36 cellular contexts compared by ENCODE assay signal in the genomic region with DNA sequence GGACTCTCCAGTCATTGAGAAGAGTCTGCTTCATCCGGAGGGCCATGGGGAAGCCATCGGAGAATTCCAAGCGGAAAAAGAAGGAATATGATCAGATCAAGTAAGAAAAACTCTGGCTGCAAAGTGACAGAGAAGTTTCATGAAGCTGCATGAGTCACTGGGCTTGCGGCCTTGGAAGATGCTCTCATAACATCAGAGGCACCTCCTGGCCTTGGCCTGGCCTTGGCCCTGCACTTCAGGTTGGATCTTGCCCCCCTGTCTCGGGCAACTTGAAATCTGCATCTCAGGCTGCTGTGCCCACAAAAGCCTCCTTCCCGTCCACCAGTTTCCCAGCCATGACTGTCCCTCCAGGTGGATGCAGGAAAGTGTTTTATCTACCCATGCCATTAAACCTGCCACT.
"Had no signal": no experiment of that assay in that cellular context is flagged by ENCODE, and none has a peak within 500 bp of the region (broad histone marks: within the 10 kb centered on the region; RNA-seq: fewer than 3 reads in every experiment).

No MANE protein-coding gene starts in this region.

- H3K27ac Mint-ChIP-seq: activated naive CD4-positive, alpha-beta T cell treated with anti-CD3 and anti-CD28 coated beads for 36 hours; activated naive CD4-positive, alpha-beta T cell treated with anti-CD3 and anti-CD28 coated beads, Interleukin-2, amount 50 U/mL, for 24 hours; activated naive CD4-positive, alpha-beta T cell treated with anti-CD3 and anti-CD28 coated beads, Interleukin-2, amount 50 U/mL, for 72 hours; activated naive CD8-positive, alpha-beta T cell; activated naive CD8-positive, alpha-beta T cell treated with anti-CD3 and anti-CD28 coated beads for 36 hours; activated naive CD8-positive, alpha-beta T cell treated with anti-CD3 and anti-CD28 coated beads, Interleukin-2, amount 10 ng/mL, durations not matched to agents 7 days and 5 days; activated naive CD8-positive, alpha-beta T cell treated with anti-CD3 and anti-CD28 coated beads, Interleukin-2, amount 50 U/mL, for 24 hours; activated T-cell treated with anti-CD3 and anti-CD28 coated beads, Interleukin-2, amount 50 U/mL, for 24 hours; activated T-cell treated with anti-CD3 and anti-CD28 coated beads, Interleukin-2, amount 50 U/mL, for 72 hours; activated T-helper 1 cell treated with anti-CD3 and anti-CD28 coated beads, Interleukin-12 subunit alpha, Interleukin-12 subunit beta, Interleukin-2, Interleukin-4 antibody, amounts not matched to agents 30 ng/mL and 10 ng/mL and 1 ng/mL, durations not matched to agents 14 hours and 24 hours and 36 hours; activated T-helper 17 cell treated with anti-CD3 and anti-CD28 coated beads, Interleukin-2, amount 50 U/mL, for 72 hours; activated T-helper 2 cell treated with anti-CD3 and anti-CD28 coated beads, Interferon-gamma antibody, Interleukin-2, Interleukin-4, amounts not matched to agents 10 μg/mL and 5 μg/mL and 100 μg/mL, durations not matched to agents 14 hours and 24 hours and 36 hours had no signal

- H3K4me1 ChIP-seq: ascending aorta, body of pancreas, breast epithelium had no signal

- ATAC-seq: activated naive CD4-positive, alpha-beta T cell treated with anti-CD3 and anti-CD28 coated beads, Interleukin-2, amount 50 U/mL, for 72 hours; activated naive CD8-positive, alpha-beta T cell treated with anti-CD3 and anti-CD28 coated beads, Interleukin-2, amount 50 U/mL, for 24 hours; activated T-cell treated with anti-CD3 and anti-CD28 coated beads, Interleukin-2, amount 50 U/mL, for 4 hours; activated T-cell treated with anti-CD3 and anti-CD28 coated beads, Interleukin-2, amount 50 U/mL, for 72 hours; activated T-helper 17 cell treated with anti-CD3 and anti-CD28 coated beads, Interleukin-2, amount 50 U/mL, for 72 hours; body of pancreas had no signal

- H3K36me3 ChIP-seq: ascending aorta, brain microvascular endothelial cell, breast epithelium, cardiac muscle cell had no signal

- H3K27me3 ChIP-seq: ascending aorta, body of pancreas, brain microvascular endothelial cell, cardiac muscle cell had no signal

- DNase-seq: activated effector memory CD4-positive, alpha-beta T cell treated with anti-CD3 and anti-CD28 coated beads, Interleukin-2, amount 50 U/mL, for 16 hours; activated effector memory CD4-positive, alpha-beta T cell treated with Interleukin-2 at 50 U/mL for 16 hours; activated gamma-delta T cell; activated gamma-delta T cell treated with Interleukin-2 at 50 U/mL for 16 hours; activated naive CD4-positive, alpha-beta T cell; activated naive CD4-positive, alpha-beta T cell treated with anti-CD3 and anti-CD28 coated beads for 36 hours; activated naive CD4-positive, alpha-beta T cell treated with anti-CD3 and anti-CD28 coated beads, Interleukin-2, amount 10 ng/mL, durations not matched to agents 7 days and 5 days; activated naive CD4-positive, alpha-beta T cell treated with anti-CD3 and anti-CD28 coated beads, Interleukin-2, amount 50 U/mL, for 16 hours; activated naive CD4-positive, alpha-beta T cell treated with Interleukin-2 at 50 U/mL for 16 hours; activated naive CD8-positive, alpha-beta T cell treated with anti-CD3 and anti-CD28 coated beads for 36 hours; activated naive CD8-positive, alpha-beta T cell treated with anti-CD3 and anti-CD28 coated beads, Interleukin-2, amount 10 ng/mL, durations not matched to agents 7 days and 5 days; activated naive CD8-positive, alpha-beta T cell treated with anti-CD3 and anti-CD28 coated beads, Interleukin-2, amount 50 U/mL, for 24 hours; activated T-cell treated with anti-CD3 and anti-CD28 coated beads, Interleukin-2, amount 50 U/mL, for 24 hours; activated T-cell treated with anti-CD3 and anti-CD28 coated beads, Interleukin-2, amount 50 U/mL, for 4 hours; activated T-cell treated with anti-CD3 and anti-CD28 coated beads, Interleukin-2, amount 50 U/mL, for 48 hours; activated T-cell treated with anti-CD3 and anti-CD28 coated beads, Interleukin-2, amount 50 U/mL, for 72 hours; amniotic stem cell; amygdala; anterior cingulate cortex; aorta; body of pancreas; brain microvascular endothelial cell; caudate nucleus; central memory CD4-positive, alpha-beta T cell; cerebellar nuclear complex had no signal

- H3K4me3 Mint-ChIP-seq: activated naive CD4-positive, alpha-beta T cell treated with anti-CD3 and anti-CD28 coated beads for 36 hours; activated naive CD4-positive, alpha-beta T cell treated with anti-CD3 and anti-CD28 coated beads, Interleukin-2, amount 10 ng/mL, durations not matched to agents 7 days and 5 days; activated naive CD4-positive, alpha-beta T cell treated with anti-CD3 and anti-CD28 coated beads, Interleukin-2, amount 50 U/mL, for 24 hours; activated naive CD8-positive, alpha-beta T cell; activated naive CD8-positive, alpha-beta T cell treated with anti-CD3 and anti-CD28 coated beads for 36 hours; activated naive CD8-positive, alpha-beta T cell treated with anti-CD3 and anti-CD28 coated beads, Interleukin-2, amount 10 ng/mL, durations not matched to agents 7 days and 5 days; activated naive CD8-positive, alpha-beta T cell treated with anti-CD3 and anti-CD28 coated beads, Interleukin-2, amount 50 U/mL, for 24 hours; activated T-cell treated with anti-CD3 and anti-CD28 coated beads, Interleukin-2, amount 50 U/mL, for 24 hours; activated T-cell treated with anti-CD3 and anti-CD28 coated beads, Interleukin-2, amount 50 U/mL, for 4 hours; activated T-cell treated with anti-CD3 and anti-CD28 coated beads, Interleukin-2, amount 50 U/mL, for 72 hours; activated T-helper 1 cell treated with anti-CD3 and anti-CD28 coated beads, Interleukin-12 subunit alpha, Interleukin-12 subunit beta, Interleukin-2, Interleukin-4 antibody, amounts not matched to agents 30 ng/mL and 10 ng/mL and 1 ng/mL, durations not matched to agents 14 hours and 24 hours and 36 hours; activated T-helper 17 cell treated with anti-CD3 and anti-CD28 coated beads, Interleukin-2, amount 50 U/mL, for 72 hours; brain; central memory CD8-positive, alpha-beta T cell had no signal

- H3K9me3 ChIP-seq: ascending aorta, body of pancreas, breast epithelium had no signal

- H3K4me1 Mint-ChIP-seq: activated naive CD4-positive, alpha-beta T cell treated with anti-CD3 and anti-CD28 coated beads, Interleukin-2, amount 10 ng/mL, durations not matched to agents 7 days and 5 days; activated naive CD4-positive, alpha-beta T cell treated with anti-CD3 and anti-CD28 coated beads, Interleukin-2, amount 50 U/mL, for 24 hours; activated naive CD8-positive, alpha-beta T cell treated with anti-CD3 and anti-CD28 coated beads for 36 hours; activated naive CD8-positive, alpha-beta T cell treated with anti-CD3 and anti-CD28 coated beads, Interleukin-2, amount 10 ng/mL, durations not matched to agents 7 days and 5 days; activated naive CD8-positive, alpha-beta T cell treated with anti-CD3 and anti-CD28 coated beads, Interleukin-2, amount 50 U/mL, for 24 hours; activated T-helper 17 cell treated with anti-CD3 and anti-CD28 coated beads, Interleukin-2, amount 50 U/mL, for 72 hours; central memory CD8-positive, alpha-beta T cell had no signal

- H3K4me3 ChIP-seq: ascending aorta, body of pancreas, breast epithelium, cardiac muscle cell had no signal

- H3K27ac ChIP-seq: ascending aorta, body of pancreas, brain microvascular endothelial cell, breast epithelium, cardiac muscle cell had no signal

- H3K36me3 Mint-ChIP-seq: activated naive CD4-positive, alpha-beta T cell treated with anti-CD3 and anti-CD28 coated beads, Interleukin-2, amount 10 ng/mL, durations not matched to agents 7 days and 5 days; activated naive CD4-positive, alpha-beta T cell treated with anti-CD3 and anti-CD28 coated beads, Interleukin-2, amount 50 U/mL, for 24 hours; activated naive CD4-positive, alpha-beta T cell treated with anti-CD3 and anti-CD28 coated beads, Interleukin-2, amount 50 U/mL, for 72 hours; activated naive CD8-positive, alpha-beta T cell; activated naive CD8-positive, alpha-beta T cell treated with anti-CD3 and anti-CD28 coated beads for 36 hours; activated naive CD8-positive, alpha-beta T cell treated with anti-CD3 and anti-CD28 coated beads, Interleukin-2, amount 10 ng/mL, durations not matched to agents 7 days and 5 days; brain had no signal

- H3K9me3 Mint-ChIP-seq: activated naive CD4-positive, alpha-beta T cell treated with anti-CD3 and anti-CD28 coated beads for 36 hours; activated naive CD4-positive, alpha-beta T cell treated with anti-CD3 and anti-CD28 coated beads, Interleukin-2, amount 10 ng/mL, durations not matched to agents 7 days and 5 days; activated naive CD4-positive, alpha-beta T cell treated with anti-CD3 and anti-CD28 coated beads, Interleukin-2, amount 50 U/mL, for 24 hours; activated naive CD4-positive, alpha-beta T cell treated with anti-CD3 and anti-CD28 coated beads, Interleukin-2, amount 50 U/mL, for 72 hours; activated naive CD8-positive, alpha-beta T cell treated with anti-CD3 and anti-CD28 coated beads for 36 hours; activated naive CD8-positive, alpha-beta T cell treated with anti-CD3 and anti-CD28 coated beads, Interleukin-2, amount 10 ng/mL, durations not matched to agents 7 days and 5 days; activated naive CD8-positive, alpha-beta T cell treated with anti-CD3 and anti-CD28 coated beads, Interleukin-2, amount 50 U/mL, for 24 hours; activated T-cell treated with anti-CD3 and anti-CD28 coated beads, Interleukin-2, amount 50 U/mL, for 24 hours; activated T-cell treated with anti-CD3 and anti-CD28 coated beads, Interleukin-2, amount 50 U/mL, for 4 hours; activated T-cell treated with anti-CD3 and anti-CD28 coated beads, Interleukin-2, amount 50 U/mL, for 72 hours; activated T-helper 1 cell treated with anti-CD3 and anti-CD28 coated beads, Interleukin-12 subunit alpha, Interleukin-12 subunit beta, Interleukin-2, Interleukin-4 antibody, amounts not matched to agents 30 ng/mL and 10 ng/mL and 1 ng/mL, durations not matched to agents 14 hours and 24 hours and 36 hours; activated T-helper 2 cell treated with anti-CD3 and anti-CD28 coated beads, Interferon-gamma antibody, Interleukin-2, Interleukin-4, amounts not matched to agents 10 μg/mL and 5 μg/mL and 100 μg/mL, durations not matched to agents 14 hours and 24 hours and 36 hours; central memory CD8-positive, alpha-beta T cell had no signal
